ENCODE assay signal across 1 cellular context in the genomic region with DNA sequence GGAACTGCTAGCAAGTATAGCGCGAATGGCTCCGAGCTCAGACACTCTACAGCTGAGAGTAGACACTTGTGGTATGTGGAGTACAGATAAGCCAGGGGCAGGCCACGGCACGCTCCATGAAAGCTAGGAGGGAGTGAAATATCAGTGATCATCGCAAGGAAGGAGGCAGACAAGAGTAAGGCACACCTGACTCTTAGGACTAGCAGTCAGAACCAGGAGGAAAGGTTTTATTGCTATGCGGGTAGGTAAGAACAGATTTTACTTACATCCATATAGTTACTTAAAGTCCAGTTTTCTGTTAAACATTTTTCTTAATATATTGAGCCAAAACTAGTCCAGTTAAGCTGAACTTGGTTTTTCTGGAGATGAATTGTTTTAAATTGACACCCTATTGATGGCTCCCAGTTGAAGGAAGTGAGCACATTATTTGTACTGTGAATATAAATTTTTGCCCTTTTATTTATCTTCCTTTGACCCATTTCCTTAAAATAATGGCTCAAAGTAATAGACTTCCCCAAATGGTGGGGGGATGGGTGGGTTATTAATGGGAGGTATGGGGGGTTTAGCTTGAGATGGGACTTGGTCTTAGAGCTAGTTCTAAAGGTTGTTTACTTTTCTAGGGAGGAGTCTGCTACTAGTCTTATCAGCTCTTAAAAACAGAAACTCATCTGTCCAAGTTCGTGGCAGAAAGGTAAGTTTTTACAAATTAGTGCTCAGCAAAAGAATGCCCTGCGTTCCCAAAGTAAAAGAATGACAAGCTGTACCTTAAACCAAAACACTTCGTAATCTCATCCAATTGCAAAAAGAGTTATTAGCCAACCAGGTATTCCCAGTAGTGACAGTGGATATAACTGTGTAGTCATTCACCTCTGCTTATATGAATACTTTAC.
TF ChIP-seq lines count a peak whose summit lies in the region.

No MANE protein-coding gene starts in this region.

TF ChIP-seq in K562, 482 proteins besides CTCF, POLR2A, EP300 and RAD21 (continues in another document):
- peak; percentile 94 for TF ChIP-seq EWSR1 (IDR thresholded peaks at IDR 0.05; ENCODE audit: borderline replicate concordance, low read depth, partially characterized antibody)
- no peak; a peak in 1 of 4 replicates for TF ChIP-seq ARNT (IDR thresholded peaks at IDR 0.05)
- TF ChIP-seq, protein P1, sequence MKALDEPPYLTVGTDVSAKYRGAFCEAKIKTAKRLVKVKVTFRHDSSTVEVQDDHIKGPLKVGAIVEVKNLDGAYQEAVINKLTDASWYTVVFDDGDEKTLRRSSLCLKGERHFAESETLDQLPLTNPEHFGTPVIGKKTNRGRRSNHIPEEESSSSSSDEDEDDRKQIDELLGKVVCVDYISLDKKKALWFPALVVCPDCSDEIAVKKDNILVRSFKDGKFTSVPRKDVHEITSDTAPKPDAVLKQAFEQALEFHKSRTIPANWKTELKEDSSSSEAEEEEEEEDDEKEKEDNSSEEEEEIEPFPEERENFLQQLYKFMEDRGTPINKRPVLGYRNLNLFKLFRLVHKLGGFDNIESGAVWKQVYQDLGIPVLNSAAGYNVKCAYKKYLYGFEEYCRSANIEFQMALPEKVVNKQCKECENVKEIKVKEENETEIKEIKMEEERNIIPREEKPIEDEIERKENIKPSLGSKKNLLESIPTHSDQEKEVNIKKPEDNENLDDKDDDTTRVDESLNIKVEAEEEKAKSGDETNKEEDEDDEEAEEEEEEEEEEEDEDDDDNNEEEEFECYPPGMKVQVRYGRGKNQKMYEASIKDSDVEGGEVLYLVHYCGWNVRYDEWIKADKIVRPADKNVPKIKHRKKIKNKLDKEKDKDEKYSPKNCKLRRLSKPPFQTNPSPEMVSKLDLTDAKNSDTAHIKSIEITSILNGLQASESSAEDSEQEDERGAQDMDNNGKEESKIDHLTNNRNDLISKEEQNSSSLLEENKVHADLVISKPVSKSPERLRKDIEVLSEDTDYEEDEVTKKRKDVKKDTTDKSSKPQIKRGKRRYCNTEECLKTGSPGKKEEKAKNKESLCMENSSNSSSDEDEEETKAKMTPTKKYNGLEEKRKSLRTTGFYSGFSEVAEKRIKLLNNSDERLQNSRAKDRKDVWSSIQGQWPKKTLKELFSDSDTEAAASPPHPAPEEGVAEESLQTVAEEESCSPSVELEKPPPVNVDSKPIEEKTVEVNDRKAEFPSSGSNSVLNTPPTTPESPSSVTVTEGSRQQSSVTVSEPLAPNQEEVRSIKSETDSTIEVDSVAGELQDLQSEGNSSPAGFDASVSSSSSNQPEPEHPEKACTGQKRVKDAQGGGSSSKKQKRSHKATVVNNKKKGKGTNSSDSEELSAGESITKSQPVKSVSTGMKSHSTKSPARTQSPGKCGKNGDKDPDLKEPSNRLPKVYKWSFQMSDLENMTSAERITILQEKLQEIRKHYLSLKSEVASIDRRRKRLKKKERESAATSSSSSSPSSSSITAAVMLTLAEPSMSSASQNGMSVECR (CRISPR knock-in tag; IDR thresholded peaks at IDR 0.05): no peak
- no peak for TF ChIP-seq BDP1 (IDR thresholded peaks at IDR 0.05; ENCODE audit: insufficient read depth, insufficient read length)
- no peak for TF ChIP-seq GABPA (tag; conservative IDR thresholded peaks at IDR 0.05; ENCODE audit: low read depth)
- TF ChIP-seq, protein P2, sequence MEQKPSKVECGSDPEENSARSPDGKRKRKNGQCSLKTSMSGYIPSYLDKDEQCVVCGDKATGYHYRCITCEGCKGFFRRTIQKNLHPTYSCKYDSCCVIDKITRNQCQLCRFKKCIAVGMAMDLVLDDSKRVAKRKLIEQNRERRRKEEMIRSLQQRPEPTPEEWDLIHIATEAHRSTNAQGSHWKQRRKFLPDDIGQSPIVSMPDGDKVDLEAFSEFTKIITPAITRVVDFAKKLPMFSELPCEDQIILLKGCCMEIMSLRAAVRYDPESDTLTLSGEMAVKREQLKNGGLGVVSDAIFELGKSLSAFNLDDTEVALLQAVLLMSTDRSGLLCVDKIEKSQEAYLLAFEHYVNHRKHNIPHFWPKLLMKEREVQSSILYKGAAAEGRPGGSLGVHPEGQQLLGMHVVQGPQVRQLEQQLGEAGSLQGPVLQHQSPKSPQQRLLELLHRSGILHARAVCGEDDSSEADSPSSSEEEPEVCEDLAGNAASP (IDR thresholded peaks at IDR 0.05): no peak
- TF ChIP-seq KHSRP (IDR thresholded peaks at IDR 0.05): 0 out of 2 replicates have a peak, but pooled peaks have one; percentile 17
- TF ChIP-seq L3MBTL2 (IDR thresholded peaks at IDR 0.05): peak; percentile 3; the same call in 1 of the 2 replicates
- TF ChIP-seq MAZ (CRISPR knock-in tag; conservative IDR thresholded peaks at IDR 0.05 in 1 of 2, IDR thresholded peaks at IDR 0.05 in 1 of 2): no peak; a peak in 1 of 4 replicates
- TF ChIP-seq CREM (IDR thresholded peaks at IDR 0.05; ENCODE audit: low read depth): peak; percentile 50; the same call in 1 of the 2 replicates
- TF ChIP-seq, protein P3, sequence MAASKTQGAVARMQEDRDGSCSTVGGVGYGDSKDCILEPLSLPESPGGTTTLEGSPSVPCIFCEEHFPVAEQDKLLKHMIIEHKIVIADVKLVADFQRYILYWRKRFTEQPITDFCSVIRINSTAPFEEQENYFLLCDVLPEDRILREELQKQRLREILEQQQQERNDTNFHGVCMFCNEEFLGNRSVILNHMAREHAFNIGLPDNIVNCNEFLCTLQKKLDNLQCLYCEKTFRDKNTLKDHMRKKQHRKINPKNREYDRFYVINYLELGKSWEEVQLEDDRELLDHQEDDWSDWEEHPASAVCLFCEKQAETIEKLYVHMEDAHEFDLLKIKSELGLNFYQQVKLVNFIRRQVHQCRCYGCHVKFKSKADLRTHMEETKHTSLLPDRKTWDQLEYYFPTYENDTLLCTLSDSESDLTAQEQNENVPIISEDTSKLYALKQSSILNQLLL (CRISPR knock-in tag; IDR thresholded peaks at IDR 0.05; ENCODE audit: borderline replicate concordance): no peak
- TF ChIP-seq ZNF696 (CRISPR knock-in tag; conservative IDR thresholded peaks at IDR 0.05): 0 out of 2 replicates have a peak, but pooled peaks have one; percentile 27
- TF ChIP-seq RBM39 (optimal IDR thresholded peaks at IDR 0.05; ENCODE audit: low read depth, low read length): no peak
- TF ChIP-seq SMAD2 (IDR thresholded peaks at IDR 0.05; ENCODE audit: low read depth, low read length): no peak
- TF ChIP-seq ESRRA (IDR thresholded peaks at IDR 0.05; ENCODE audit: borderline replicate concordance, low read depth): peak; percentile 63
- TF ChIP-seq HCFC1 (IDR thresholded peaks at IDR 0.05; ENCODE audit: low read depth, low read length): no peak
- no peak for TF ChIP-seq HDAC6 (IDR thresholded peaks at IDR 0.05; ENCODE audit: low read depth, low read length)
- TF ChIP-seq, protein P4, sequence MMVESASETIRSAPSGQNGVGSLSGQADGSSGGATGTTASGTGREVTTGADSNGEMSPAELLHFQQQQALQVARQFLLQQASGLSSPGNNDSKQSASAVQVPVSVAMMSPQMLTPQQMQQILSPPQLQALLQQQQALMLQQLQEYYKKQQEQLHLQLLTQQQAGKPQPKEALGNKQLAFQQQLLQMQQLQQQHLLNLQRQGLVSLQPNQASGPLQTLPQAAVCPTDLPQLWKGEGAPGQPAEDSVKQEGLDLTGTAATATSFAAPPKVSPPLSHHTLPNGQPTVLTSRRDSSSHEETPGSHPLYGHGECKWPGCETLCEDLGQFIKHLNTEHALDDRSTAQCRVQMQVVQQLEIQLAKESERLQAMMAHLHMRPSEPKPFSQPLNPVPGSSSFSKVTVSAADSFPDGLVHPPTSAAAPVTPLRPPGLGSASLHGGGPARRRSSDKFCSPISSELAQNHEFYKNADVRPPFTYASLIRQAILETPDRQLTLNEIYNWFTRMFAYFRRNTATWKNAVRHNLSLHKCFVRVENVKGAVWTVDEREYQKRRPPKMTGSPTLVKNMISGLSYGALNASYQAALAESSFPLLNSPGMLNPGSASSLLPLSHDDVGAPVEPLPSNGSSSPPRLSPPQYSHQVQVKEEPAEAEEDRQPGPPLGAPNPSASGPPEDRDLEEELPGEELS (CRISPR knock-in tag; IDR thresholded peaks at IDR 0.05; ENCODE audit: borderline replicate concordance): no peak
- no peak for TF ChIP-seq PHB2 (IDR thresholded peaks at IDR 0.05; ENCODE audit: low read depth)
- peak; percentile 80 for TF ChIP-seq TEAD4 (IDR thresholded peaks at IDR 0.05; ENCODE audit: low read length)
- no peak for TF ChIP-seq TEAD4 (CRISPR knock-in tag; IDR thresholded peaks at IDR 0.05; ENCODE audit: borderline replicate concordance)
- TF ChIP-seq TEAD2 (tag; IDR thresholded peaks at IDR 0.05): no peak
- TF ChIP-seq, protein P5, sequence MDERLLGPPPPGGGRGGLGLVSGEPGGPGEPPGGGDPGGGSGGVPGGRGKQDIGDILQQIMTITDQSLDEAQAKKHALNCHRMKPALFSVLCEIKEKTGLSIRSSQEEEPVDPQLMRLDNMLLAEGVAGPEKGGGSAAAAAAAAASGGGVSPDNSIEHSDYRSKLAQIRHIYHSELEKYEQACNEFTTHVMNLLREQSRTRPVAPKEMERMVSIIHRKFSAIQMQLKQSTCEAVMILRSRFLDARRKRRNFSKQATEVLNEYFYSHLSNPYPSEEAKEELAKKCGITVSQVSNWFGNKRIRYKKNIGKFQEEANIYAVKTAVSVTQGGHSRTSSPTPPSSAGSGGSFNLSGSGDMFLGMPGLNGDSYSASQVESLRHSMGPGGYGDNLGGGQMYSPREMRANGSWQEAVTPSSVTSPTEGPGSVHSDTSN (CRISPR knock-in tag; IDR thresholded peaks at IDR 0.05; ENCODE audit: low read depth): no peak
- TF ChIP-seq, protein P5 (tag; conservative IDR thresholded peaks at IDR 0.05; ENCODE audit: low read depth): 0 out of 2 replicates have a peak, but pooled peaks have one; percentile 6
- TF ChIP-seq, protein P6, sequence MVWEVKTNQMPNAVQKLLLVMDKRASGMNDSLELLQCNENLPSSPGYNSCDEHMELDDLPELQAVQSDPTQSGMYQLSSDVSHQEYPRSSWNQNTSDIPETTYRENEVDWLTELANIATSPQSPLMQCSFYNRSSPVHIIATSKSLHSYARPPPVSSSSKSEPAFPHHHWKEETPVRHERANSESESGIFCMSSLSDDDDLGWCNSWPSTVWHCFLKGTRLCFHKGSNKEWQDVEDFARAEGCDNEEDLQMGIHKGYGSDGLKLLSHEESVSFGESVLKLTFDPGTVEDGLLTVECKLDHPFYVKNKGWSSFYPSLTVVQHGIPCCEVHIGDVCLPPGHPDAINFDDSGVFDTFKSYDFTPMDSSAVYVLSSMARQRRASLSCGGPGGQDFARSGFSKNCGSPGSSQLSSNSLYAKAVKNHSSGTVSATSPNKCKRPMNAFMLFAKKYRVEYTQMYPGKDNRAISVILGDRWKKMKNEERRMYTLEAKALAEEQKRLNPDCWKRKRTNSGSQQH (CRISPR knock-in tag; IDR thresholded peaks at IDR 0.05): peak; percentile 14; the same call in 1 of the 2 replicates
- no peak for TF ChIP-seq PCBP1 (IDR thresholded peaks at IDR 0.05; ENCODE audit: low read depth, low read length, poor library complexity, severe bottlenecking)
- TF ChIP-seq, protein P7, sequence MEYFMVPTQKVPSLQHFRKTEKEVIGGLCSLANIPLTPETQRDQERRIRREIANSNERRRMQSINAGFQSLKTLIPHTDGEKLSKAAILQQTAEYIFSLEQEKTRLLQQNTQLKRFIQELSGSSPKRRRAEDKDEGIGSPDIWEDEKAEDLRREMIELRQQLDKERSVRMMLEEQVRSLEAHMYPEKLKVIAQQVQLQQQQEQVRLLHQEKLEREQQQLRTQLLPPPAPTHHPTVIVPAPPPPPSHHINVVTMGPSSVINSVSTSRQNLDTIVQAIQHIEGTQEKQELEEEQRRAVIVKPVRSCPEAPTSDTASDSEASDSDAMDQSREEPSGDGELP (CRISPR knock-in tag; IDR thresholded peaks at IDR 0.05; ENCODE audit: borderline replicate concordance): peak; percentile 95
- no peak for TF ChIP-seq KLF10 (CRISPR knock-in tag; IDR thresholded peaks at IDR 0.05)
- TF ChIP-seq, protein P8, sequence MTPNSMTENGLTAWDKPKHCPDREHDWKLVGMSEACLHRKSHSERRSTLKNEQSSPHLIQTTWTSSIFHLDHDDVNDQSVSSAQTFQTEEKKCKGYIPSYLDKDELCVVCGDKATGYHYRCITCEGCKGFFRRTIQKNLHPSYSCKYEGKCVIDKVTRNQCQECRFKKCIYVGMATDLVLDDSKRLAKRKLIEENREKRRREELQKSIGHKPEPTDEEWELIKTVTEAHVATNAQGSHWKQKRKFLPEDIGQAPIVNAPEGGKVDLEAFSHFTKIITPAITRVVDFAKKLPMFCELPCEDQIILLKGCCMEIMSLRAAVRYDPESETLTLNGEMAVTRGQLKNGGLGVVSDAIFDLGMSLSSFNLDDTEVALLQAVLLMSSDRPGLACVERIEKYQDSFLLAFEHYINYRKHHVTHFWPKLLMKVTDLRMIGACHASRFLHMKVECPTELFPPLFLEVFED (CRISPR knock-in tag; conservative IDR thresholded peaks at IDR 0.05): peak; percentile 85
- no peak for TF ChIP-seq SLC30A9 (CRISPR knock-in tag; IDR thresholded peaks at IDR 0.05)
- TF ChIP-seq, protein P9, sequence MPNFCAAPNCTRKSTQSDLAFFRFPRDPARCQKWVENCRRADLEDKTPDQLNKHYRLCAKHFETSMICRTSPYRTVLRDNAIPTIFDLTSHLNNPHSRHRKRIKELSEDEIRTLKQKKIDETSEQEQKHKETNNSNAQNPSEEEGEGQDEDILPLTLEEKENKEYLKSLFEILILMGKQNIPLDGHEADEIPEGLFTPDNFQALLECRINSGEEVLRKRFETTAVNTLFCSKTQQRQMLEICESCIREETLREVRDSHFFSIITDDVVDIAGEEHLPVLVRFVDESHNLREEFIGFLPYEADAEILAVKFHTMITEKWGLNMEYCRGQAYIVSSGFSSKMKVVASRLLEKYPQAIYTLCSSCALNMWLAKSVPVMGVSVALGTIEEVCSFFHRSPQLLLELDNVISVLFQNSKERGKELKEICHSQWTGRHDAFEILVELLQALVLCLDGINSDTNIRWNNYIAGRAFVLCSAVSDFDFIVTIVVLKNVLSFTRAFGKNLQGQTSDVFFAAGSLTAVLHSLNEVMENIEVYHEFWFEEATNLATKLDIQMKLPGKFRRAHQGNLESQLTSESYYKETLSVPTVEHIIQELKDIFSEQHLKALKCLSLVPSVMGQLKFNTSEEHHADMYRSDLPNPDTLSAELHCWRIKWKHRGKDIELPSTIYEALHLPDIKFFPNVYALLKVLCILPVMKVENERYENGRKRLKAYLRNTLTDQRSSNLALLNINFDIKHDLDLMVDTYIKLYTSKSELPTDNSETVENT (CRISPR knock-in tag; IDR thresholded peaks at IDR 0.05): no peak
- TF ChIP-seq ARID1B (IDR thresholded peaks at IDR 0.05): peak; percentile 84
- TF ChIP-seq MYNN (IDR thresholded peaks at IDR 0.05): peak; percentile 76
- TF ChIP-seq MYNN (CRISPR knock-in tag; IDR thresholded peaks at IDR 0.05): no peak
- no peak for TF ChIP-seq PURB (CRISPR knock-in tag; IDR thresholded peaks at IDR 0.05; ENCODE audit: low read depth)
- peak; percentile 73 for TF ChIP-seq GATA2 (CRISPR knock-in tag; IDR thresholded peaks at IDR 0.05)
